8 cellular contexts compared by ENCODE assay signal in the genomic region with DNA sequence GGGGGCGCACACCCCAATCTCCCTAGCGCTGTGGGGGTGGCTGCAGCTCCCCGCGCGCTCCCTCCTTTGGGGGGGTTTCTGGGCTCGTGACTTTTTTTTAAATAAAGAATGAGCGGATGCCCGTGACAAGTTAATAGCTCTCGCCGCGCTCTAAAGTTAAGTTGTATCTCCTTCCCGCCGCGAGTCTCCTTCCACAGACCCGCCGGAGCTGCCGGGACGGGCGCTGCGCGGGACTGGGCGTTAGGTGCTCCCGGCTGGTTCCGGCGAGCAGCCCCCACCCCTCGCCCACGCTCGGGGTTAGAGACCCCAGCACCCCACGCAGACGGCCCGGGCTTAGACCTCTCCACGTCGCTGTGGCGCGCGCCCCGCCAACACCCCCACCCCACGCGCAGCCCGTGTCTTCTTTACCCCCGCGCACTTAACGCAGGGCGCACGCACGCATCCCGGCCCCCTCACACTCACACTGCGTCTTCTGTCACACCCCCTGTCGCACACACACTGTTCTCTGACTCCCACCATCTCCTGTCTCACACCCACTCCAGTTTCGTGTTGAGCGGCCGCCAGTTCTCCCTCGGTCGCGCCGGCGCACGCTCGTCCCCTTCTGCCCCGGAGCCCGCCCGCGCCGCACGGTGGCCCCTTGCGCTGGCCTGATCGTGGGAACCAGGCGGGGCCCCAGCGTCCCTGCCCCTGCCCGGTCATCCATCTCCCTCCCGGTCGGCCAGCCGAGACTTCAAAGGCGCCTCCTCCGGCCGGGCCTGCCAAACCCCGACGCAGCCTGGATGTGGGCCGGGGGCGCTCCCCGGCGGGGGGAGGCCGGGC.
DNase-seq lines count a peak whose midpoint lies in the region; ATAC-seq, FAIRE-seq and TF ChIP-seq lines count a peak whose summit lies in the region.

No MANE protein-coding gene starts in this region.

- peak overlapping the region; percentile 46; the same call in 1 of the 2 replicates for H3K27ac ChIP-seq in HUES64 (ENCODE audit: low read depth, low read length)
- H3K27ac ChIP-seq in heart right ventricle: peak overlapping the region in 3 of 10 donors; percentile 9 to 50 (median 19)
- H3K27ac ChIP-seq in pancreas: no peak overlapping the region

- H3K4me1 Mint-ChIP-seq in activated naive CD8-positive, alpha-beta T cell (ENCODE audit: low read depth): peaks cover 18% of the 10 kb centered on the region

- peak overlapping the region; percentile 62 for H3K9ac ChIP-seq in HUES64 (ENCODE audit: low read depth, low read length)

- intact Hi-C loops in heart right ventricle (cut with DNase I) (no loop called here), pancreas (cut with DNase I) (no loop called here)

- H3K36me3 ChIP-seq in HUES64 (ENCODE audit: insufficient read depth, low read length) (no peaks in the 10 kb centered on the region), heart right ventricle (no peaks in the 10 kb centered on the region), pancreas (no peaks in the 10 kb centered on the region)

- peak; percentile 4 to 23 for DNase-seq in heart right ventricle
- peak in 3 of 6 donors; percentile 18 to 78 (median 68) for DNase-seq in pancreas
- DNase-seq in NCI-H524 treated with DMSO at 0.1 percent for 48 hours (lab: John Stamatoyannopoulos, UW): no peak

- H3K36me3 Mint-ChIP-seq in activated naive CD8-positive, alpha-beta T cell: no peaks in the 10 kb centered on the region

- H3K4me3 Mint-ChIP-seq in activated naive CD8-positive, alpha-beta T cell: peak overlapping the region; percentile 81

- H3K4me1 ChIP-seq in HUES64 (ENCODE audit: insufficient read depth, low read length): peaks cover 19% of the 10 kb centered on the region
- H3K4me1 ChIP-seq in heart right ventricle: peaks cover 0 to 14% (median 4%) of the 10 kb centered on the region in 9 donors
- H3K4me1 ChIP-seq in pancreas: no peaks in the 10 kb centered on the region

- no peaks in the 10 kb centered on the region for H3K9me3 Mint-ChIP-seq in activated naive CD8-positive, alpha-beta T cell (ENCODE audit: low read depth)

- H3K27me3 Mint-ChIP-seq in activated naive CD8-positive, alpha-beta T cell: peaks cover 19% of the 10 kb centered on the region

- TF ChIP-seq CTCF in heart right ventricle (IDR thresholded peaks at IDR 0.05): no peak
- TF ChIP-seq CTCF in pancreas (IDR thresholded peaks at IDR 0.05): no peak

- peak overlapping the region; percentile 79 for H3K4me3 ChIP-seq in HUES64 (ENCODE audit: low read length)
- peak overlapping the region; percentile 50 to 74 (median 62) for H3K4me3 ChIP-seq in heart right ventricle
- H3K4me3 ChIP-seq in pancreas: peak overlapping the region; percentile 38 to 67 (median 54)

- no peak overlapping the region for H3K27ac Mint-ChIP-seq in activated naive CD8-positive, alpha-beta T cell

- under 1% methylated on average over 81 of the region's 83 CpGs for WGBS in HUES64
- WGBS in heart right ventricle, 2 donors: 1% methylated on average over 78 to 83 of the region's 83 CpGs
- whole genome bisulfite sequencing in pancreas, 2 donors: 1% methylated on average over 63 to 83 of the region's 83 CpGs

- FAIRE-seq in pancreas (lab: Jason Lieb, UNC): no peak

- ATAC-seq in GM18511 (IDR thresholded peaks at IDR 0.05; ENCODE audit: unreplicated experiment) (peak; percentile 27), heart right ventricle (peak; percentile 46 to 77 (median 53)), pancreas (peak; percentile 36 to 67 (median 62)), GM21528 (IDR thresholded peaks at IDR 0.05; ENCODE audit: low FRiP score, unreplicated experiment) (no peak), HG03565 (IDR thresholded peaks at IDR 0.05; ENCODE audit: unreplicated experiment) (no peak)

- H3K27me3 ChIP-seq in HUES64 (ENCODE audit: insufficient read depth, low read length) (peaks cover 8% of the 10 kb centered on the region), heart right ventricle (peaks cover 0 to 44% (median 30%) of the 10 kb centered on the region in 7 donors), pancreas (peaks cover 0 to 8% (median 0%) of the 10 kb centered on the region in 4 donors)

- H3K9me3 ChIP-seq in HUES64 (ENCODE audit: insufficient read depth, low read depth, low read length) (no peaks in the 10 kb centered on the region), heart right ventricle (no peaks in the 10 kb centered on the region), pancreas (no peaks in the 10 kb centered on the region)

Comparison
In these comparisons a context has a peak if more than half of its experiments do, and no peak if none do; other contexts are left out.
1. ATAC-seq: peak in GM18511 (single experiment), heart right ventricle (8 of 8) and pancreas (4 of 4); none in GM21528 (single experiment) and HG03565 (single experiment).
2. Peak in every context shown above with its lines, with median percentiles within 50 percentile points of each other: H3K4me3 ChIP-seq.